8 cellular contexts compared by ENCODE assay signal in the genomic region with DNA sequence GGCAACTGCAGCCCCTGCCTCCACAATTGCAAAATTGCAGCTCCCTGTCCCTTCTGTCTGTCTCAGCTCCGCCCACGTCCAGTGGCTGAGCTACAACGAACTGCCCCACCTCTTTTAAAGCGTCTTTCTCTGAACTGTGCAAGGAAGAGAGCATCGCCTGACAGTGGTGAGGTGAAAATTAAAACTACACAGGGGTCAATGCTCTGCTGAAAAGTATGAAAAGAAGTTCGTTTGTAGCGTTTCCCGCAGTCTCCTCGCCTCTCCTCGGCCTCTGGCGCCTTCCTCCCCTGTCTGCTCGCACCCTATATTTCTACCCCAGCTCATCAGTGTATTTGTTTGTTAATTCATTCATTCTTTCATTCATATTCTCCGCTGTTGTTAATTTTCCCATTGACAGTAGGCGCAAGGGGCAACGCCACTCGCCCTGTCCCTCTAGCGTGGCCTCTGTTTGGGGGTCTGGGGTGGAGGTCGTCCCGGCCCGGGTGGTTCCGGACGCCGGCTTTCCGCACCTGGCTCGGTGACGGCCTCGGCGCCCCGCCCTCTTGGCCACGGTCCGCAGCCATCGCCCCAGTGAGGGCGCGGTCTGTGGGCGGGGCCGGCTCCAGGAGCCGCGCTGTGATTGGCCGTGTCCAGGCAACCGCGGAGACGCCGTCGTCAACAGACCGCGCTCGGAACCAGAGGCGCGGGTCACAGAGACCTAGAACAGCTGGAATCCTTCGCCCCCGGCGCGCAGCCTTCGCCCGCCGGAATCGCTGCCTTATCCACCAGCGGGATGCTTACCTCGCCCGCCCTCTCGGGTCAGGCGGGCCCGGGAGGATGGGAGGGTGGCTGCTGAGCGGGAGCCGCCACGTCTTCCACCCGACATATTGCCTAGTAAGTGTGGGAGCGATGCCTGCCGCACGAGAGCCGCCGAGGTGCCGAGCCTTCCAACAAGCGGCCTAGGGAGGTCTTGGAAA. TPM values are rescaled to one million over a fixed set of nuclear protein-coding genes. Genes with fewer than 3 reads are reported as not detected.
DNase-seq lines count a peak whose midpoint lies in the region; ATAC-seq and TF ChIP-seq lines count a peak whose summit lies in the region.

A gene with protein sequence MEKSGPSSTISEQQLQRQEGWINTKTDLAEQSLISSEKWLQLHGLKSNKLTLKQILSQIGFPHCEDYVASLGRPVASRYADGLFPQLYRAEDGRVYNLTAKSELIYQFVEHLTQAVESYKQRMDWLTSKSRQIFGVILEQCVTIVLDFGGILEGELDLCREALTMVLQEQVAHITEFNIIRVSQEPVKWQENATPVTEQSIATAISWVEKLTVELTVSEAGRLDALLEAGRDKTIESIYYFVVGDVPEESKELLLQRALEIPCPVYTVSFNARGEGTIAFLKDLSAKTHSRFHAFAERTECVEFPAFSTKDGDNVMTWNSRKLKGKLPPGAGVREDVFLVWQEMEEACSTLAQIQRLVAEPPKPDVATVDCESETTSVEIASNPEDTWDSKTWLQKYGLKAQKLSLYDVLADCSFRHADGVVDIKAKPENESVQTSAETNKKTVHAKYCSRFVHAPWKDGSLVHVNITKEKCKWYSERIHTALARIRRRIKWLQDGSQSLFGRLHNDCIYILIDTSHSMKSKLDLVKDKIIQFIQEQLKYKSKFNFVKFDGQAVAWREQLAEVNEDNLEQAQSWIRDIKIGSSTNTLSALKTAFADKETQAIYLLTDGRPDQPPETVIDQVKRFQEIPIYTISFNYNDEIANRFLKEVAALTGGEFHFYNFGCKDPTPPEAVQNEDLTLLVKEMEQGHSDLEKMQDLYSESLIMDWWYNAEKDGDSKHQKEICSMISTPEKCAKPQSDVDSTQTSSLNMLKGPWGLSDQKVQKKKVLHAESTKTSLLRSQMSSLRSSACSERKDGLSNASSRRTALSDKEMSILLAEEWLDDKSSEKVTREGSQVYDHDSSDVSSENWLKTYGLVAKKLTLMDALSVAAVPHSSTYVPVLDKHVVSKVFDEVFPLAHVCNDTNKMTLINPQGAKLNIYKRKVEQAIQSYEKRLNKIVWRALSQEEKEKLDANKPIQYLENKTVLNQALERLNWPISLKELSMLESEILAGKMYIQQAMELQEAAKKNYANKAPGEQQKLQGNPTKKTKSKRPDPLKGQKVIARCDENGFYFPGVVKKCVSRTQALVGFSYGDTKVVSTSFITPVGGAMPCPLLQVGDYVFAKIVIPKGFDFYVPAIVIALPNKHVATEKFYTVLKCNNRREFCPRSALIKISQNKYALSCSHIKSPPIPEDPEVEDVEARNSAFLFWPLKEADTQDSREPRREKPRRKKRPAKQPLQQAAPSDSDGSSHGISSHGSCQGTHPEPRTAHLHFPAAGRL (N-terminal part only) (plus strand): TSS at position 677 of the 956 bp plus-strand sequence. CDS start 5,926 bp downstream, outside the sequence.

- no peaks in the 10 kb centered on the region for H3K9me3 ChIP-seq in lower lobe of right lung

- H3K4me3 ChIP-seq in LNCaP clone FGC (ENCODE audit: low read depth, low read length): peak within 1 kb of the TSS; percentile 43
- H3K4me3 ChIP-seq in lower lobe of right lung: peak within 1 kb of the TSS; percentile 53

- no peak within 1 kb of the TSS for H3K27ac ChIP-seq in lower lobe of right lung

- peak; percentile 75 for DNase-seq in ELR (ENCODE audit: low read depth)
- DNase-seq in LNCaP clone FGC (ENCODE audit: low read depth): peak; percentile 14
- peak; percentile 56 for DNase-seq in T1000 (lab: John Stamatoyannopoulos, UW)
- peak; percentile 85 for DNase-seq in ecto neural progenitor cell (ENCODE audit: low spot score)
- DNase-seq in lower lobe of right lung: peak; percentile 85
- DNase-seq in stimulated activated CD8-positive, alpha-beta memory T cell treated with anti-CD3 and anti-CD28 coated beads, Interleukin-4, amount 100 ng/mL, for 24 hours (ENCODE audit: low read depth): peak; percentile 44
- no peak for DNase-seq in SK-N-DZ (ENCODE audit: low spot score)

- intact Hi-C loops in lower lobe of right lung (cut with DNase I): no loop called here

- H3K27me3 ChIP-seq in lower lobe of right lung (ENCODE audit: low read depth): peaks cover 25% of the 10 kb centered on the region

- TF ChIP-seq CTCF in LNCaP clone FGC (IDR thresholded peaks at IDR 0.05; ENCODE audit: control insufficient read depth, extremely low read depth, insufficient read depth) (no peak), lower lobe of right lung (IDR thresholded peaks at IDR 0.05) (no peak)

- peaks cover 33% of the 10 kb centered on the region for H3K4me1 ChIP-seq in lower lobe of right lung

- no peaks in the 10 kb centered on the region for H3K36me3 ChIP-seq in lower lobe of right lung

- ATAC-seq in GM21717 (IDR thresholded peaks at IDR 0.05; ENCODE audit: unreplicated experiment) (peak; percentile 88), lower lobe of right lung (peak; percentile 95 to 96)

RNA-seq across cellular contexts. Expression of the gene that starts here (rescaled TPM):
- total RNA-seq in lower lobe of right lung: 7.9 TPM
- polyA plus RNA-seq in SK-N-DZ (2014; cell fraction: cytosol; rRNA removed): not detected in 2 replicates
- polyA plus RNA-seq in SK-N-DZ (2014; cell fraction: nucleus; rRNA removed): not detected in 2 replicates
